In genomic region chr1:181497870-181498269, GRCh38 we compare ENCODE assay signal across 25 cellular contexts. TPM values are rescaled to one million over a fixed set of nuclear protein-coding genes. Genes with fewer than 3 reads are reported as not detected.
DNase-seq lines count a peak whose midpoint lies in the region; ATAC-seq and TF ChIP-seq lines count a peak whose summit lies in the region.
"Had no signal": no experiment of that assay in that cellular context is flagged by ENCODE, and none has a peak within 500 bp of the region (broad histone marks: within the 10 kb centered on the region; RNA-seq: fewer than 3 reads in every experiment).

No MANE protein-coding gene starts in this region.

- TF ChIP-seq POLR2A in Peyer's patch (IDR thresholded peaks at IDR 0.05) = no peak

- ATAC-seq in GM23338 = no peak
- ATAC-seq in GM21737 (IDR thresholded peaks at IDR 0.05; ENCODE audit: unreplicated experiment) = no peak
- ATAC-seq: activated naive CD4-positive, alpha-beta T cell treated with anti-CD3 and anti-CD28 coated beads, Interleukin-2, amount 50 U/mL, for 72 hours; left ventricle myocardium superior had no signal

- CTCF ChIA-PET in OCI-LY7 (lab: Charles Lee; ENCODE audit: unreplicated experiment) = no interaction called here

- H3K79me2 ChIP-seq in GM23338 (replicated peaks; ENCODE audit: insufficient read depth) = no peaks in the 10 kb centered on the region
- H3K79me2 ChIP-seq in OCI-LY7 (ENCODE audit: insufficient read depth, low read depth, low read length) = no peaks in the 10 kb centered on the region

- H4K20me1 ChIP-seq in GM23338 (replicated peaks; ENCODE audit: insufficient read depth) (no peaks in the 10 kb centered on the region), OCI-LY7 (ENCODE audit: insufficient read depth, low read length) (no peaks in the 10 kb centered on the region)

- H3K4me1 Mint-ChIP-seq in GM23338 = no peaks in the 10 kb centered on the region
- H3K4me1 Mint-ChIP-seq: CD4-positive, alpha-beta memory T cell had no signal

- no peak overlapping the region for H3K27ac ChIP-seq in 22Rv1
- H3K27ac ChIP-seq in GM23338 (ENCODE audit: low read depth) = no peak overlapping the region
- no peak overlapping the region for H3K27ac ChIP-seq in OCI-LY7 (ENCODE audit: low read depth, low read length, poor library complexity, severe bottlenecking)
- no peak overlapping the region for H3K27ac ChIP-seq in Peyer's patch
- H3K27ac ChIP-seq: SJCRH30 had no signal

- peak; percentile 11; the same call in 1 of the 2 replicates for TF ChIP-seq CTCF in 22Rv1 (IDR thresholded peaks at IDR 0.05)
- peak; percentile 42; the same call in 1 of the 3 replicates for TF ChIP-seq CTCF in GM12872 (IDR thresholded peaks at IDR 0.05; ENCODE audit: insufficient read depth, low read depth, low read length)
- TF ChIP-seq CTCF in GM23338 (conservative IDR thresholded peaks at IDR 0.05; ENCODE audit: low read depth in 2 of 2) = peak; percentile 37 to 46
- peak; percentile 44; the same call in 1 of the 2 replicates for TF ChIP-seq CTCF in OCI-LY7 (conservative IDR thresholded peaks at IDR 0.05; ENCODE audit: low read length)
- no peak for TF ChIP-seq CTCF in foreskin fibroblast (IDR thresholded peaks at IDR 0.05; ENCODE audit: low read depth, low read length)
- TF ChIP-seq CTCF in Peyer's patch (IDR thresholded peaks at IDR 0.05) = no peak

- no peak overlapping the region for H3K4me2 ChIP-seq in GM23338
- no peak overlapping the region for H3K4me2 ChIP-seq in OCI-LY7 (ENCODE audit: low read length)

- H3K9me2 ChIP-seq in GM23338 (ENCODE audit: insufficient read depth) = no peaks in the 10 kb centered on the region
- H3K9me2 ChIP-seq in OCI-LY7 (ENCODE audit: insufficient read depth, low read length) = no peaks in the 10 kb centered on the region

- no TSS peak for BruUV-seq in OCI-LY7 (replicated peaks; lab: Mats Ljungman, UMichigan)

- H3K27me3 ChIP-seq in GM23338 (ENCODE audit: insufficient read depth) (no peaks in the 10 kb centered on the region), Peyer's patch (no peaks in the 10 kb centered on the region)
- H3K27me3 ChIP-seq: SJCRH30 had no signal

- POLR2A ChIA-PET in OCI-LY7 (lab: Charles Lee) = no interaction called here

- H3F3A ChIP-seq in GM23338 (replicated peaks; ENCODE audit: low read depth) = no peaks in the 10 kb centered on the region

- H3K9me3 ChIP-seq in OCI-LY7 (ENCODE audit: low read length) (no peaks in the 10 kb centered on the region), Peyer's patch (no peaks in the 10 kb centered on the region)
- H3K9me3 ChIP-seq: SJCRH30 had no signal

- no peak overlapping the region for H3K4me3 ChIP-seq in GM23338
- H3K4me3 ChIP-seq in OCI-LY7 (ENCODE audit: low read depth, low read length, poor library complexity, severe bottlenecking) = no peak overlapping the region
- no peak overlapping the region for H3K4me3 ChIP-seq in foreskin fibroblast (ENCODE audit: low read depth in 1 of 2, low read length in 2 of 2)
- H3K4me3 ChIP-seq in Peyer's patch = no peak overlapping the region
- H3K4me3 ChIP-seq: SJCRH30 had no signal

- H3K36me3 ChIP-seq in GM23338 (ENCODE audit: insufficient read depth) = no peaks in the 10 kb centered on the region
- no peaks in the 10 kb centered on the region for H3K36me3 ChIP-seq in OCI-LY7 (ENCODE audit: insufficient read depth, low read length)
- H3K36me3 ChIP-seq in Peyer's patch = no peaks in the 10 kb centered on the region
- H3K36me3 ChIP-seq: SJCRH30 had no signal

- DNase-seq in GM23338 (ENCODE audit: low spot score) (peak; percentile 30), OCI-LY7 (ENCODE audit: low spot score) (no peak), foreskin fibroblast (no peak), Peyer's patch (no peak), mucosa of gallbladder (ENCODE audit: low spot score) (no peak)
- DNase-seq: ACHN; activated B cell treated with CpG ODN at 0.5 μM for 24 hours; CD4-positive, alpha-beta memory T cell; effector memory CD4-positive, alpha-beta T cell; KG1; left ventricle myocardium superior; NCI-H1105; NCI-H2107; NCI-H524; OCI-M1; SJCRH30; stimulated activated CD4-positive, alpha-beta T cell treated with anti-CD3 and anti-CD28 coated beads, Interleukin-4, amount 100 ng/mL, for 4 hours; T-helper 2 cell had no signal

- H3K4me1 ChIP-seq in GM23338 (ENCODE audit: insufficient read depth) (no peaks in the 10 kb centered on the region), OCI-LY7 (ENCODE audit: insufficient read depth, low read length, poor library complexity, severe bottlenecking) (no peaks in the 10 kb centered on the region), Peyer's patch (no peaks in the 10 kb centered on the region)
- H3K4me1 ChIP-seq: SJCRH30 had no signal

- no peak overlapping the region for H3K4me3 Mint-ChIP-seq in GM23338
- H3K4me3 Mint-ChIP-seq: activated B cell treated with CpG ODN at 0.5 μM for 24 hours; activated T-helper 1 cell treated with anti-CD3 and anti-CD28 coated beads, Interleukin-12 subunit alpha, Interleukin-12 subunit beta, Interleukin-2, Interleukin-4 antibody, amounts not matched to agents 30 ng/mL and 10 ng/mL and 1 ng/mL, durations not matched to agents 14 hours and 24 hours and 36 hours; CD4-positive, alpha-beta memory T cell had no signal

- H3K36me3 Mint-ChIP-seq in GM23338 (ENCODE audit: low read depth) = no peaks in the 10 kb centered on the region
- H3K36me3 Mint-ChIP-seq: activated naive CD4-positive, alpha-beta T cell treated with anti-CD3 and anti-CD28 coated beads, Interleukin-2, amount 50 U/mL, for 72 hours; CD4-positive, alpha-beta memory T cell had no signal

- intact Hi-C loops in OCI-LY7 (cut with micrococcal nuclease; ENCODE audit: unreplicated experiment) = no loop called here

- H3K27ac Mint-ChIP-seq in GM23338 = no peak overlapping the region
- H3K27ac Mint-ChIP-seq: activated B cell treated with CpG ODN at 0.5 μM for 24 hours; activated naive CD4-positive, alpha-beta T cell treated with anti-CD3 and anti-CD28 coated beads, Interleukin-2, amount 50 U/mL, for 72 hours; activated T-helper 1 cell treated with anti-CD3 and anti-CD28 coated beads, Interleukin-12 subunit alpha, Interleukin-12 subunit beta, Interleukin-2, Interleukin-4 antibody, amounts not matched to agents 30 ng/mL and 10 ng/mL and 1 ng/mL, durations not matched to agents 14 hours and 24 hours and 36 hours; CD4-positive, alpha-beta memory T cell had no signal

- H2AFZ ChIP-seq in GM23338 = no peak overlapping the region
- H2AFZ ChIP-seq in OCI-LY7 (ENCODE audit: low read length) = no peak overlapping the region

- H3K27me3 Mint-ChIP-seq in GM23338 (ENCODE audit: insufficient read depth, low read depth, poor library complexity) = peaks cover 2% of the 10 kb centered on the region

- no peaks in the 10 kb centered on the region for H3K9me3 Mint-ChIP-seq in GM23338
- H3K9me3 Mint-ChIP-seq: activated B cell treated with CpG ODN at 0.5 μM for 24 hours; activated naive CD4-positive, alpha-beta T cell treated with anti-CD3 and anti-CD28 coated beads, Interleukin-2, amount 50 U/mL, for 72 hours; activated T-helper 1 cell treated with anti-CD3 and anti-CD28 coated beads, Interleukin-12 subunit alpha, Interleukin-12 subunit beta, Interleukin-2, Interleukin-4 antibody, amounts not matched to agents 30 ng/mL and 10 ng/mL and 1 ng/mL, durations not matched to agents 14 hours and 24 hours and 36 hours; CD4-positive, alpha-beta memory T cell had no signal

TF ChIP-seq in GM23338, 12 proteins besides CTCF, POLR2A, EP300 and RAD21:
- no peak for TF ChIP-seq JUNB (IDR thresholded peaks at IDR 0.05; ENCODE audit: unreplicated experiment)
- TF ChIP-seq NANOG (IDR thresholded peaks at IDR 0.05; ENCODE audit: borderline replicate concordance) = no peak
- no peak for TF ChIP-seq CREB1 (CRISPR knock-in tag; IDR thresholded peaks at IDR 0.05; ENCODE audit: low read depth)
- no peak for TF ChIP-seq ZNF331 (CRISPR knock-in tag; IDR thresholded peaks at IDR 0.05; ENCODE audit: low read depth)
- TF ChIP-seq, protein P1, sequence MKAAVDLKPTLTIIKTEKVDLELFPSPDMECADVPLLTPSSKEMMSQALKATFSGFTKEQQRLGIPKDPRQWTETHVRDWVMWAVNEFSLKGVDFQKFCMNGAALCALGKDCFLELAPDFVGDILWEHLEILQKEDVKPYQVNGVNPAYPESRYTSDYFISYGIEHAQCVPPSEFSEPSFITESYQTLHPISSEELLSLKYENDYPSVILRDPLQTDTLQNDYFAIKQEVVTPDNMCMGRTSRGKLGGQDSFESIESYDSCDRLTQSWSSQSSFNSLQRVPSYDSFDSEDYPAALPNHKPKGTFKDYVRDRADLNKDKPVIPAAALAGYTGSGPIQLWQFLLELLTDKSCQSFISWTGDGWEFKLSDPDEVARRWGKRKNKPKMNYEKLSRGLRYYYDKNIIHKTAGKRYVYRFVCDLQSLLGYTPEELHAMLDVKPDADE (IDR thresholded peaks at IDR 0.05) = no peak

RNA-seq across cellular contexts. Expression of gene CACNA1E, which starts 14.6 kb away (rescaled TPM):
- 1.1 and 2.0 TPM in 2 replicates for total RNA-seq in GM23338 (2014; rRNA removed; shearing (Covaris generic))
- 0.12 and 0.32 TPM in 2 replicates for polyA plus RNA-seq in GM23338 (2016; fragmentation: Nextera tagmentation; extraction: Ambion mirVana)
- not detected in 2 replicates for total RNA-seq in OCI-LY7 (2014; rRNA removed; shearing (Covaris generic))
- total RNA-seq in OCI-LY7 (2022) (not detected in 2 replicates), Peyer's patch (under 1 TPM in 2 of 4 donors, not detected in 2; 0.47 to 0.83 TPM), mucosa of gallbladder (0.63 TPM)
- total RNA-seq: activated CD8-positive, alpha-beta memory T cell treated with anti-CD3 and anti-CD28 coated beads for 36 hours; activated T-helper 1 cell treated with anti-CD3 and anti-CD28 coated beads, Interleukin-12 subunit alpha, Interleukin-12 subunit beta, Interleukin-2, Interleukin-4 antibody, amounts not matched to agents 30 ng/mL and 10 ng/mL and 1 ng/mL, durations not matched to agents 14 hours and 24 hours and 36 hours; CD4-positive, alpha-beta memory T cell; pulmonary artery endothelial cell had no signal
- polyA plus RNA-seq: CD4-positive, alpha-beta memory T cell had no signal

Comparison
In these comparisons a context has a peak if more than half of its experiments do, and no peak if none do; other contexts are left out.
1. CTCF ChIP-seq: peak in 22Rv1 (single experiment), GM12872 (single experiment), GM23338 (2 of 2) and OCI-LY7 (single experiment); none in foreskin fibroblast (single experiment) and Peyer's patch (0 of 6).